ENCODE assay signal across 21 cellular contexts in genomic region chr2:101402637-101403036, GRCh38. TPM values are rescaled to one million over a fixed set of nuclear protein-coding genes. Genes with fewer than 3 reads are reported as not detected.
DNase-seq lines count a peak whose midpoint lies in the region; ATAC-seq, FAIRE-seq and TF ChIP-seq lines count a peak whose summit lies in the region.
"Had no signal": no experiment of that assay in that cellular context is flagged by ENCODE, and none has a peak within 500 bp of the region (broad histone marks: within the 10 kb centered on the region; RNA-seq: fewer than 3 reads in every experiment).

No MANE protein-coding gene starts in this region.

- no peaks in the 10 kb centered on the region for H3K36me3 ChIP-seq in Caco-2 (ENCODE audit: control insufficient read depth, insufficient read depth, low read length)
- H3K36me3 ChIP-seq in GM12878 (ENCODE audit: control insufficient read depth in 2 of 2, insufficient read depth in 2 of 2, low read length in 1 of 2) = no peaks in the 10 kb centered on the region

- H3K4me3 ChIP-seq in Caco-2 (ENCODE audit: low read depth, low read length) (no peak overlapping the region), GM12878 (no peak overlapping the region)
- H3K4me3 ChIP-seq: GM23338 had no signal

- no peak for TF ChIP-seq RAD21 in GM12878 (IDR thresholded peaks at IDR 0.05; ENCODE audit: insufficient read depth, low read depth, low read length)

- no peak overlapping the region for H3K27ac ChIP-seq in GM12878 (ENCODE audit: control insufficient read depth, insufficient read depth)

- H3K4me3 Mint-ChIP-seq in stimulated activated naive CD8-positive, alpha-beta T cell treated with anti-CD3 and anti-CD28 coated beads, Interleukin-15, amount 100 ng/mL, for 72 hours = no peak overlapping the region
- no peak overlapping the region for H3K4me3 Mint-ChIP-seq in Caco-2 (ENCODE audit: unreplicated experiment)
- no peak overlapping the region for H3K4me3 Mint-ChIP-seq in stimulated activated naive B cell treated with anti-CD40 and anti-IgM and Interleukin-4, amounts not matched to agents 10 μg/mL and 1 μg/mL and 100 μg/mL, for 72 hours
- no peak overlapping the region for H3K4me3 Mint-ChIP-seq in MCF 10A (ENCODE audit: unreplicated experiment)
- H3K4me3 Mint-ChIP-seq: CD4-positive, alpha-beta T cell; CD8-positive, alpha-beta memory T cell; GM23338; H9 had no signal

- FAIRE-seq in GM12878 (lab: Jason Lieb, UNC) = no peak
- FAIRE-seq: GM19239 had no signal

- H3K9me3 ChIP-seq in Caco-2 (no peaks in the 10 kb centered on the region), GM12878 (replicated peaks; ENCODE audit: control insufficient read depth, insufficient read depth, low read length) (no peaks in the 10 kb centered on the region)

- WGBS in GM12878 (ENCODE audit: insufficient coverage, insufficient replicate concordance, low lambda C conversion rate, missing lambda C conversion rate) = 34% methylated on average over 6 of the region's 6 CpGs

- RAD21 ChIA-PET in GM12878 (lab: Charles Lee; ENCODE audit: unreplicated experiment) = no interaction called here

- H3K27me3 Mint-ChIP-seq in stimulated activated naive CD8-positive, alpha-beta T cell treated with anti-CD3 and anti-CD28 coated beads, Interleukin-15, amount 100 ng/mL, for 72 hours = peaks cover 56% of the 10 kb centered on the region
- no peaks in the 10 kb centered on the region for H3K27me3 Mint-ChIP-seq in Caco-2 (ENCODE audit: insufficient read depth, unreplicated experiment)
- no peaks in the 10 kb centered on the region for H3K27me3 Mint-ChIP-seq in stimulated activated naive B cell treated with anti-CD40 and anti-IgM and Interleukin-4, amounts not matched to agents 10 μg/mL and 1 μg/mL and 100 μg/mL, for 72 hours
- H3K27me3 Mint-ChIP-seq in MCF 10A (ENCODE audit: insufficient read depth, unreplicated experiment) = no peaks in the 10 kb centered on the region

- no TSS peak for BruUV-seq in Caco-2 (replicated peaks; lab: Mats Ljungman, UMichigan)
- no TSS peak for BruUV-seq in GM12878 (replicated peaks; lab: Mats Ljungman, UMichigan)
- no TSS peak for BruUV-seq in MCF 10A (replicated peaks; lab: Mats Ljungman, UMichigan)

- no peak overlapping the region for H3K4me2 ChIP-seq in GM12878 (ENCODE audit: control insufficient read depth, insufficient read depth)
- H3K4me2 ChIP-seq: GM23338 had no signal

- intact Hi-C loops in Caco-2 (cut with micrococcal nuclease; ENCODE audit: unreplicated experiment) (no loop called here), GM12878 (cut with micrococcal nuclease; ENCODE audit: unreplicated experiment) (loop anchor here (5.0 to 10.0 kb wide), 2 partner anchors 50 to 388 kb away; no protein-coding TSS in a partner anchor), MCF 10A (cut with micrococcal nuclease) (no loop called here)

- no peak overlapping the region for H3K9ac ChIP-seq in GM12878 (ENCODE audit: control insufficient read depth, insufficient read depth, low read length)

- no peaks in the 10 kb centered on the region for H3K79me2 ChIP-seq in GM12878 (ENCODE audit: control insufficient read depth, insufficient read depth, low read length)

- H3K27me3 ChIP-seq in Caco-2 (replicated peaks; ENCODE audit: control insufficient read depth, insufficient read depth, low read length) (no peaks in the 10 kb centered on the region), GM12878 (replicated peaks in 1 of 2; ENCODE audit: control insufficient read depth in 2 of 2, insufficient read depth in 2 of 2, low read length in 1 of 2) (peaks cover 0 to 14% of the 10 kb centered on the region in 2 experiments; a peak in 3 of 4 replicates)

- no peak for DNase-seq in stimulated activated naive CD8-positive, alpha-beta T cell treated with anti-CD3 and anti-CD28 coated beads, Interleukin-15, amount 100 ng/mL, for 72 hours
- DNase-seq in stimulated activated naive CD8-positive, alpha-beta T cell treated with anti-CD3 and anti-CD28 coated beads, Interleukin-15, Interleukin-2, amounts not matched to agents 100 U/mL and 50 U/mL, for 24 hours = no peak
- DNase-seq in Caco-2 (no peak), GM12878 (ENCODE audit: low read depth, low spot score) (no peak), HCEC 1CT (no peak), globus pallidus (ENCODE audit: low spot score) (no peak), MCF 10A (ENCODE audit: unreplicated experiment) (no peak)
- no peak for DNase-seq in stimulated activated naive B cell treated with anti-CD40 and anti-IgM and Interleukin-4, amounts not matched to agents 10 μg/mL and 1 μg/mL and 100 μg/mL, for 72 hours
- DNase-seq: Calu3; CD4-positive, alpha-beta T cell; CD8-positive, alpha-beta memory T cell; DMS79 treated with DMSO at 0.1 percent for 48 hours; GF-D8; H9 had no signal

- H2AFZ ChIP-seq in GM12878 (ENCODE audit: control insufficient read depth, low read depth, low read length) = no peak overlapping the region
- H2AFZ ChIP-seq: GM23338 had no signal

- no peak overlapping the region for H3K27ac Mint-ChIP-seq in stimulated activated naive CD8-positive, alpha-beta T cell treated with anti-CD3 and anti-CD28 coated beads, Interleukin-15, amount 100 ng/mL, for 72 hours
- H3K27ac Mint-ChIP-seq in Caco-2 (ENCODE audit: unreplicated experiment) (peak overlapping the region; percentile 61), MCF 10A (ENCODE audit: low read depth, unreplicated experiment) (no peak overlapping the region)
- H3K27ac Mint-ChIP-seq in stimulated activated naive B cell treated with anti-CD40 and anti-IgM and Interleukin-4, amounts not matched to agents 10 μg/mL and 1 μg/mL and 100 μg/mL, for 72 hours = peak overlapping the region; percentile 25
- H3K27ac Mint-ChIP-seq: CD4-positive, alpha-beta T cell; GM23338; H9 had no signal

- no peaks in the 10 kb centered on the region for H4K20me1 ChIP-seq in GM12878 (ENCODE audit: control insufficient read depth, insufficient read depth)

- no peaks in the 10 kb centered on the region for H3K9me3 Mint-ChIP-seq in stimulated activated naive CD8-positive, alpha-beta T cell treated with anti-CD3 and anti-CD28 coated beads, Interleukin-15, amount 100 ng/mL, for 72 hours
- H3K9me3 Mint-ChIP-seq in Caco-2 (ENCODE audit: unreplicated experiment) = no peaks in the 10 kb centered on the region
- H3K9me3 Mint-ChIP-seq in stimulated activated naive B cell treated with anti-CD40 and anti-IgM and Interleukin-4, amounts not matched to agents 10 μg/mL and 1 μg/mL and 100 μg/mL, for 72 hours = no peaks in the 10 kb centered on the region
- no peaks in the 10 kb centered on the region for H3K9me3 Mint-ChIP-seq in MCF 10A (ENCODE audit: unreplicated experiment)
- H3K9me3 Mint-ChIP-seq: CD4-positive, alpha-beta T cell; CD8-positive, alpha-beta memory T cell; GM23338; H9 had no signal

- peak; percentile 43 for ATAC-seq in stimulated activated naive CD8-positive, alpha-beta T cell treated with anti-CD3 and anti-CD28 coated beads, Interleukin-15, amount 100 ng/mL, for 72 hours
- ATAC-seq in stimulated activated naive CD8-positive, alpha-beta T cell treated with anti-CD3 and anti-CD28 coated beads, Interleukin-15, Interleukin-2, amounts not matched to agents 100 U/mL and 50 U/mL, for 24 hours = no peak
- no peak for ATAC-seq in GM12878
- no peak for ATAC-seq in stimulated activated naive B cell treated with anti-CD40 and anti-IgM and Interleukin-4, amounts not matched to agents 10 μg/mL and 1 μg/mL and 100 μg/mL, for 72 hours (replicated peaks)

- SMC1A ChIA-PET in GM12878 (lab: Charles Lee; ENCODE audit: uncharacterized antibody, unreplicated experiment) = no interaction called here

- H3K36me3 Mint-ChIP-seq in Caco-2 (ENCODE audit: insufficient read depth, unreplicated experiment) (no peaks in the 10 kb centered on the region), MCF 10A (ENCODE audit: insufficient read depth, unreplicated experiment) (no peaks in the 10 kb centered on the region)
- no peaks in the 10 kb centered on the region for H3K36me3 Mint-ChIP-seq in stimulated activated naive B cell treated with anti-CD40 and anti-IgM and Interleukin-4, amounts not matched to agents 10 μg/mL and 1 μg/mL and 100 μg/mL, for 72 hours
- H3K36me3 Mint-ChIP-seq: CD8-positive, alpha-beta memory T cell had no signal

- TF ChIP-seq CTCF in Caco-2 (IDR thresholded peaks at IDR 0.05; ENCODE audit: insufficient read depth in 1 of 2, low read depth in 1 of 2, low read length in 1 of 2, severe bottlenecking in 1 of 2, unreplicated experiment in 1 of 2) (no peak), GM12878 (IDR thresholded peaks at IDR 0.05 in 2 of 3, conservative IDR thresholded peaks at IDR 0.05 in 1 of 3; ENCODE audit: control insufficient read depth in 2 of 3, extremely low read depth in 1 of 3, insufficient read depth in 1 of 3, low read depth in 3 of 3, low read length in 3 of 3) (no peak), MCF 10A (IDR thresholded peaks at IDR 0.05; ENCODE audit: unreplicated experiment) (no peak)

- no peak for TF ChIP-seq POLR2A in GM12878 (IDR thresholded peaks at IDR 0.05; ENCODE audit: low read depth, low read length)

- CTCF ChIA-PET in Caco-2 (lab: Charles Lee) = interaction anchor here (1.1 kb wide), 1 partner anchor 16 kb away, joined by 4 read pairs; no protein-coding TSS in a partner anchor
- CTCF ChIA-PET in GM12878 (lab: Yijun Ruan, JAX) = no interaction called here
- CTCF ChIA-PET in MCF 10A (lab: Yijun Ruan, JAX) = interaction anchor here (0.6 to 0.8 kb wide), 2 partner anchors 61 to 113 kb away, joined by 3 read pairs; no protein-coding TSS in a partner anchor

- POLR2A ChIA-PET in Caco-2 (lab: Charles Lee) (interaction anchor here (0.7 kb wide), 1 partner anchor 29 kb away, joined by 3 read pairs; no protein-coding TSS in a partner anchor), GM12878 (lab: Charles Lee) (no interaction called here), MCF 10A (lab: Yijun Ruan, JAX) (interaction anchor here (0.7 to 1.3 kb wide), 2 partner anchors 52 to 144 kb away, joined by 3 read pairs; no protein-coding TSS in a partner anchor)

- peaks cover 33% of the 10 kb centered on the region for H3K4me1 ChIP-seq in Caco-2
- H3K4me1 ChIP-seq in GM12878 (ENCODE audit: control insufficient read depth, insufficient read depth, low read length) = no peaks in the 10 kb centered on the region

- H3K4me1 Mint-ChIP-seq in stimulated activated naive CD8-positive, alpha-beta T cell treated with anti-CD3 and anti-CD28 coated beads, Interleukin-15, amount 100 ng/mL, for 72 hours = peaks cover 6% of the 10 kb centered on the region
- H3K4me1 Mint-ChIP-seq in Caco-2 (ENCODE audit: low read depth, unreplicated experiment) = peaks cover 35% of the 10 kb centered on the region
- H3K4me1 Mint-ChIP-seq in stimulated activated naive B cell treated with anti-CD40 and anti-IgM and Interleukin-4, amounts not matched to agents 10 μg/mL and 1 μg/mL and 100 μg/mL, for 72 hours = peaks cover 48 to 77% of the 10 kb centered on the region in 2 donors
- H3K4me1 Mint-ChIP-seq in MCF 10A (ENCODE audit: insufficient read depth, unreplicated experiment) = peaks cover 14% of the 10 kb centered on the region
- H3K4me1 Mint-ChIP-seq: CD8-positive, alpha-beta memory T cell had no signal

- in situ Hi-C loops in GM12878 (cut with MboI) = loop anchor here (25.0 kb wide), 1 partner anchor 1060 kb away; the partner anchor contains the start of gene SLC9A4

- TF ChIP-seq EP300 in GM12878 (IDR thresholded peaks at IDR 0.05; ENCODE audit: borderline replicate concordance in 1 of 2, control insufficient read depth in 1 of 2, low read depth in 2 of 2, low read length in 2 of 2) = no peak

RNA-seq across cellular contexts. Expression of gene CREG2, which starts 15.3 kb away (rescaled TPM):
- total RNA-seq in Caco-2 (2022) (119 and 120 TPM in 2 replicates), GM12878 (2014; rRNA removed) (not detected in 2 replicates), GM12878 (2014; rRNA removed; fragmentation: Illumina TruSeq; extraction: Trizol) (not detected in 2 replicates), GM12878 (2021) (not detected in 2 replicates), MCF 10A (2022) (not detected in 2 replicates)
- total RNA-seq in GM12878 (2013; cell fraction: nucleolus; rRNA removed) = not detected in 2 replicates
- polyA plus RNA-seq in GM12878 (2011; ENCODE audit: low read depth) = not detected
- polyA plus RNA-seq in GM12878 (2011; rRNA removed) (not detected in 2 replicates), GM12878 (2014; fragmentation: Illumina TruSeq; extraction: Trizol) (not detected in 2 replicates), GM12878 (2014; fragmentation: Nextera tagmentation; extraction: Ambion mirVana) (not detected), GM12878 (2014; rRNA removed) (not detected in 2 replicates), GM12878 (2016; fragmentation: Nextera tagmentation; extraction: Ambion mirVana) (not detected)
- polyA plus RNA-seq in GM12878 (2011; cell fraction: cytosol; rRNA removed) = not detected in 2 replicates
- polyA plus RNA-seq in GM12878 (2011; cell fraction: nucleus; rRNA removed) = not detected in 2 replicates
- not detected in 2 replicates for polyA plus RNA-seq in GM12878 (2012)
- polyA minus RNA-seq in GM12878 (2011; rRNA and poly(A)+ RNA removed) = not detected in 2 replicates
- 0.31 and 0.94 TPM in 2 replicates for polyA minus RNA-seq in GM12878 (2011; cell fraction: cytosol; rRNA and poly(A)+ RNA removed)
- polyA minus RNA-seq in GM12878 (2011; cell fraction: nucleus; rRNA and poly(A)+ RNA removed) = not detected in 2 replicates
- total RNA-seq: A673; CD8-positive, alpha-beta memory T cell; G401; H4 had no signal
- polyA plus RNA-seq: BJ; CD14-positive monocyte; CD8-positive, alpha-beta memory T cell had no signal

Comparison
In these comparisons a context has a peak if more than half of its experiments do, and no peak if none do; other contexts are left out.
1. H3K27ac Mint-ChIP-seq: peak in Caco-2 (single experiment) and stimulated activated naive B cell treated with anti-CD40 and anti-IgM and Interleukin-4, amounts not matched to agents 10 μg/mL and 1 μg/mL and 100 μg/mL, for 72 hours (single experiment); none in stimulated activated naive CD8-positive, alpha-beta T cell treated with anti-CD3 and anti-CD28 coated beads, Interleukin-15, amount 100 ng/mL, for 72 hours (0 of 2) and MCF 10A (single experiment).
2. RNA of gene CREG2, which starts 15.3 kb away (total RNA-seq): 119 to 120 TPM in Caco-2; not detected in MCF 10A and not detected in GM12878; every median in the first group is over 10 times any median in the second.